ENCODE assay signal across 24 cellular contexts in genomic region chr10:89904755-89905154, GRCh38.
DNase-seq lines count a peak whose midpoint lies in the region; ATAC-seq, FAIRE-seq and TF ChIP-seq lines count a peak whose summit lies in the region.
"Had no signal": no experiment of that assay in that cellular context is flagged by ENCODE, and none has a peak within 500 bp of the region (broad histone marks: within the 10 kb centered on the region; RNA-seq: fewer than 3 reads in every experiment).

No MANE protein-coding gene starts in this region.

- H3K4me3 Mint-ChIP-seq in activated naive CD4-positive, alpha-beta T cell treated with anti-CD3 and anti-CD28 coated beads for 36 hours: no peak overlapping the region
- no peak overlapping the region for H3K4me3 Mint-ChIP-seq in stimulated activated naive CD8-positive, alpha-beta T cell treated with anti-CD3 and anti-CD28 coated beads, Interleukin-15, amount 100 ng/mL, for 72 hours
- H3K4me3 Mint-ChIP-seq in CD14-positive monocyte: no peak overlapping the region
- H3K4me3 Mint-ChIP-seq: CD4-positive, CD25-positive, alpha-beta regulatory T cell; IgD-negative memory B cell; memory B cell; naive thymus-derived CD4-positive, alpha-beta T cell had no signal

- H3K9me3 Mint-ChIP-seq in activated naive CD4-positive, alpha-beta T cell treated with anti-CD3 and anti-CD28 coated beads for 36 hours: no peaks in the 10 kb centered on the region
- H3K9me3 Mint-ChIP-seq in stimulated activated naive CD8-positive, alpha-beta T cell treated with anti-CD3 and anti-CD28 coated beads, Interleukin-15, amount 100 ng/mL, for 72 hours: no peaks in the 10 kb centered on the region
- H3K9me3 Mint-ChIP-seq in CD14-positive monocyte: peaks cover 0 to 3% (median 0%) of the 10 kb centered on the region in 7 donors

- no peak for FAIRE-seq in bronchial epithelial cell (lab: Jason Lieb, UNC)

- no peak overlapping the region for H3K27ac Mint-ChIP-seq in activated naive CD4-positive, alpha-beta T cell treated with anti-CD3 and anti-CD28 coated beads for 36 hours
- no peak overlapping the region for H3K27ac Mint-ChIP-seq in stimulated activated naive CD8-positive, alpha-beta T cell treated with anti-CD3 and anti-CD28 coated beads, Interleukin-15, amount 100 ng/mL, for 72 hours
- no peak overlapping the region for H3K27ac Mint-ChIP-seq in CD14-positive monocyte
- H3K27ac Mint-ChIP-seq: CD4-positive, CD25-positive, alpha-beta regulatory T cell; IgD-negative memory B cell; memory B cell; naive thymus-derived CD4-positive, alpha-beta T cell had no signal

- CTCF ChIA-PET in activated naive CD4-positive, alpha-beta T cell treated with anti-CD3 and anti-CD28 coated beads for 36 hours (lab: Charles Lee): interaction anchor here (0.7 kb wide), 1 partner anchor 665 kb away, joined by 4 read pairs; no protein-coding TSS in a partner anchor

- H3K36me3 ChIP-seq in bronchial epithelial cell (ENCODE audit: control insufficient read depth, insufficient read depth, low read length): no peaks in the 10 kb centered on the region
- H3K36me3 ChIP-seq: colonic mucosa, HAP-1, spleen, uterus had no signal

- intact Hi-C loops in activated naive CD4-positive, alpha-beta T cell treated with anti-CD3 and anti-CD28 coated beads for 36 hours (cut with micrococcal nuclease): no loop called here
- intact Hi-C loops in CD14-positive monocyte (cut with micrococcal nuclease): no loop called here

- no peak overlapping the region for H3K4me3 ChIP-seq in bronchial epithelial cell (ENCODE audit: low read depth, low read length)
- H3K4me3 ChIP-seq: colonic mucosa, HAP-1, spleen, uterus had no signal

- peak; percentile 76 for ATAC-seq in stimulated activated naive CD8-positive, alpha-beta T cell treated with anti-CD3 and anti-CD28 coated beads, Interleukin-15, amount 100 ng/mL, for 72 hours
- ATAC-seq in GM19467 (IDR thresholded peaks at IDR 0.05; ENCODE audit: unreplicated experiment): no peak
- ATAC-seq: left cardiac atrium; naive thymus-derived CD4-positive, alpha-beta T cell had no signal

- peak; percentile 49 for DNase-seq in activated naive CD4-positive, alpha-beta T cell treated with anti-CD3 and anti-CD28 coated beads for 36 hours
- no peak for DNase-seq in activated naive CD4-positive, alpha-beta T cell treated with Interleukin-2 at 50 U/mL for 16 hours
- DNase-seq in MV-4-11 (lab: John Stamatoyannopoulos, UW) (peak; percentile 28), bronchial epithelial cell (ENCODE audit: low read depth) (peak; percentile 72), CD14-positive monocyte (ENCODE audit: low spot score) (no peak)
- DNase-seq in stimulated activated naive CD8-positive, alpha-beta T cell treated with anti-CD3 and anti-CD28 coated beads, Interleukin-15, amount 100 ng/mL, for 72 hours: no peak
- DNase-seq in stimulated activated naive CD4-positive, alpha-beta T cell treated with Interleukin-2 at 50 U/mL for 16 hours (lab: John Stamatoyannopoulos, UW): no peak
- DNase-seq: CD4-positive, CD25-positive, alpha-beta regulatory T cell; colonic mucosa; DMS 273 treated with DMSO at 0.1 percent for 48 hours; GDM1; left cardiac atrium; MM.1S; naive thymus-derived CD4-positive, alpha-beta T cell; NCI-H146; NCI-H69; spleen; stimulated activated CD4-positive, alpha-beta T cell treated with anti-CD3 and anti-CD28 coated beads, Interleukin-4, amount 100 ng/mL, for 4 hours; T-helper 9 cell; uterus had no signal

- H3K27me3 ChIP-seq in bronchial epithelial cell (ENCODE audit: control insufficient read depth, insufficient read depth, low read length): no peaks in the 10 kb centered on the region
- H3K27me3 ChIP-seq: colonic mucosa, spleen, uterus had no signal

- no peaks in the 10 kb centered on the region for H3K36me3 Mint-ChIP-seq in activated naive CD4-positive, alpha-beta T cell treated with anti-CD3 and anti-CD28 coated beads for 36 hours (ENCODE audit: low read depth)
- peaks cover 0 to 2% of the 10 kb centered on the region in 2 donors for H3K36me3 Mint-ChIP-seq in CD14-positive monocyte
- H3K36me3 Mint-ChIP-seq: CD4-positive, CD25-positive, alpha-beta regulatory T cell; memory B cell had no signal

- H3K27me3 Mint-ChIP-seq in activated naive CD4-positive, alpha-beta T cell treated with anti-CD3 and anti-CD28 coated beads for 36 hours (ENCODE audit: low read depth): peaks cover 20% of the 10 kb centered on the region
- peaks cover 24% of the 10 kb centered on the region for H3K27me3 Mint-ChIP-seq in stimulated activated naive CD8-positive, alpha-beta T cell treated with anti-CD3 and anti-CD28 coated beads, Interleukin-15, amount 100 ng/mL, for 72 hours
- H3K27me3 Mint-ChIP-seq in CD14-positive monocyte (ENCODE audit: low read depth in 3 of 3): no peaks in the 10 kb centered on the region

- TF ChIP-seq CTCF in bronchial epithelial cell (IDR thresholded peaks at IDR 0.05; ENCODE audit: insufficient read depth, low read length, severe bottlenecking): no peak
- no peak for TF ChIP-seq CTCF in CD14-positive monocyte (IDR thresholded peaks at IDR 0.05)

- no peaks in the 10 kb centered on the region for H3K4me1 Mint-ChIP-seq in activated naive CD4-positive, alpha-beta T cell treated with anti-CD3 and anti-CD28 coated beads for 36 hours (ENCODE audit: low read depth)
- H3K4me1 Mint-ChIP-seq in stimulated activated naive CD8-positive, alpha-beta T cell treated with anti-CD3 and anti-CD28 coated beads, Interleukin-15, amount 100 ng/mL, for 72 hours: no peaks in the 10 kb centered on the region
- peaks cover 14% of the 10 kb centered on the region for H3K4me1 Mint-ChIP-seq in CD14-positive monocyte
- H3K4me1 Mint-ChIP-seq: CD4-positive, CD25-positive, alpha-beta regulatory T cell; naive thymus-derived CD4-positive, alpha-beta T cell had no signal

Comparison
In these comparisons a context has a peak if more than half of its experiments do, and no peak if none do; other contexts are left out.
1. DNase-seq: peak in activated naive CD4-positive, alpha-beta T cell treated with anti-CD3 and anti-CD28 coated beads for 36 hours (single experiment), MV-4-11 (single experiment) and bronchial epithelial cell (single experiment); none in activated naive CD4-positive, alpha-beta T cell treated with Interleukin-2 at 50 U/mL for 16 hours (single experiment), stimulated activated naive CD8-positive, alpha-beta T cell treated with anti-CD3 and anti-CD28 coated beads, Interleukin-15, amount 100 ng/mL, for 72 hours (0 of 2), stimulated activated naive CD4-positive, alpha-beta T cell treated with Interleukin-2 at 50 U/mL for 16 hours (single experiment) and CD14-positive monocyte (single experiment).